1 cellular context compared by ENCODE assay signal in the genomic region with DNA sequence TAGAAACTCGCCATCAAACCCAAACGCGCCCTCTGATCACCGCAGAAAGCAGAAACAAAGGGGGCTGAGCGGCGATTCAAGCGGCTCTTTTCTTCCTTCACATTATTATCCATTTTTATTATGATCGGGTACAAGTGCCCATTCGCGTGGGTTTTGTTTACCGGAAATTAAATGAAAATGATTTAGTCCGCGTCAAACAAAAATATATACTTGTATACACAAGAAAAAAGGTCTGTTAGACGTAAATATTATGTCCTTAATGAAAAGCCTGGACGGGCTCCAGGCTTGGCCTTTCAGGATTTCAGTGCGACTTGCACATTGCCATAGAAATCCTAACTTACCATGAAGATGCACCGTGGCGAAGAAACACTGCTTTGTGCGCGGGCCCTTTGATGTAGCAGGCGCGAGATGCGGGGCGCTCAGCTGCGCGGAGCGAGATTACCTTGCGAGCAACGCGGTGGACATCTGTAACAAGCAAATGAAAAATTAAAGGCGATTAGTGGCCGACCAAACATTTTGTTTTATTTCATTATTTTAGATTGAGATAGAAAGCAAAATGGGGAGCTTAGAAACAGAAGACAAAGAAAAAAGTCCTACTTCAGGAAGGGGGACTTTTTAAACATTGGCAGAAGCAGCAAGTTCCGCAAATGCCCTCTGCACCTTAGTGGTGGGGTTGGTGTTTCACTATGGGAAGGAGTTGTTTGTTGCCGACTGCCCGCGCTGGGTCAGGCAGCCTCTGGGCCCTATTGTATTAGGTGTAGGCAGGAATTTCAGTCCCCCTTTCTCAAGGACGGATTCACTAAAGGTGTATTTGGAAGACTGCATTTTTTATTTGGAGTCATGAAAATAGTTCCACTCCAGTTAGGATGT.
TF ChIP-seq lines count a peak whose summit lies in the region.

No MANE protein-coding gene starts in this region.

TF ChIP-seq in GM23338, 12 proteins besides CTCF, POLR2A, EP300 and RAD21 (continued from another document):
- peak; percentile 87 for TF ChIP-seq EZH2 (IDR thresholded peaks at IDR 0.05; ENCODE audit: low read depth, unreplicated experiment)
- no peak for TF ChIP-seq STAT1 (IDR thresholded peaks at IDR 0.05; ENCODE audit: unreplicated experiment)
- no peak for TF ChIP-seq ZNF114 (CRISPR knock-in tag; IDR thresholded peaks at IDR 0.05)
- no peak for TF ChIP-seq CREB1 (CRISPR knock-in tag; IDR thresholded peaks at IDR 0.05; ENCODE audit: low read depth)
- TF ChIP-seq EZH2phosphoT487 (IDR thresholded peaks at IDR 0.05; ENCODE audit: unreplicated experiment): peak; percentile 55
